8 cellular contexts compared by ENCODE assay signal in genomic region chr19:1105217-1105872, GRCh38. TPM values are rescaled to one million over a fixed set of nuclear protein-coding genes. Genes with fewer than 3 reads are reported as not detected.
A peak's percentile ranks its signal among the peaks of the same experiment; 100 is the strongest.
DNase-seq lines count a peak whose midpoint lies in the region; ATAC-seq and TF ChIP-seq lines count a peak whose summit lies in the region.

No MANE protein-coding gene starts in this region.

- BruUV-seq in Calu3 (replicated peaks; lab: Mats Ljungman, UMichigan) (no TSS peak), Panc1 (replicated peaks; lab: Mats Ljungman, UMichigan) (no TSS peak)

- no peak overlapping the region for H2AFZ ChIP-seq in osteoblast (ENCODE audit: low read length)

- CTCF ChIA-PET in Calu3 (lab: Charles Lee) (no interaction called here), Panc1 (lab: Charles Lee) (interaction anchor here (0.6 kb wide), 1 partner anchor 86 kb away, joined by 3 read pairs; no protein-coding TSS in a partner anchor)

- H3K27me3 Mint-ChIP-seq in Calu3 (ENCODE audit: unreplicated experiment) (no peaks in the 10 kb centered on the region), endodermal cell (ENCODE audit: insufficient read depth) (no peaks in the 10 kb centered on the region)

- H3K9ac ChIP-seq in endodermal cell (ENCODE audit: extremely low read depth, low read length, poor library complexity, severe bottlenecking), result peak overlapping the region; percentile 84

- POLR2A ChIA-PET in Panc1 (lab: Charles Lee), result interaction anchor here (0.6 kb wide), 1 partner anchor 90 kb away, joined by 3 read pairs; no protein-coding TSS in a partner anchor

- H3K79me2 ChIP-seq in osteoblast (ENCODE audit: insufficient read depth, low read length), result no peaks in the 10 kb centered on the region

- no peak for ATAC-seq in Panc1
- no peak for ATAC-seq in HG03432 (IDR thresholded peaks at IDR 0.05; ENCODE audit: unreplicated experiment)

- H3K27me3 ChIP-seq in Panc1 (ENCODE audit: control insufficient read depth, insufficient read depth, low read length) (no peaks in the 10 kb centered on the region), endodermal cell (ENCODE audit: control insufficient read depth, insufficient read depth, low read length, poor library complexity, severe bottlenecking) (no peaks in the 10 kb centered on the region), osteoblast (ENCODE audit: insufficient read depth, low read length) (no peaks in the 10 kb centered on the region)

- in situ Hi-C loops in Panc1 (cut with HindIII; ENCODE audit: low pct_unique_long_range_greater_than_20kb, low sequenced_read_pairs), result no loop called here

- H3K4me2 ChIP-seq in osteoblast (ENCODE audit: insufficient read depth, low read length), result peak overlapping the region; percentile 83

- DNase-seq in Calu3, result no peak
- no peak for DNase-seq in Panc1 (ENCODE audit: low read depth, low spot score)
- DNase-seq in endodermal cell, result no peak
- DNase-seq in osteoblast (ENCODE audit: insufficient read length, low spot score, missing footprints), result no peak
- DNase-seq in HCEC 1CT, result no peak
- DNase-seq in RPMI8226, result no peak
- DNase-seq in NCI-H1092 treated with DMSO at 0.1 percent for 48 hours (lab: John Stamatoyannopoulos, UW), result no peak

- peak overlapping the region; percentile 50 for H3K4me3 Mint-ChIP-seq in Calu3 (ENCODE audit: low read depth, unreplicated experiment)
- peak overlapping the region; percentile 71 for H3K4me3 Mint-ChIP-seq in endodermal cell

- H3K27ac ChIP-seq in Panc1 (ENCODE audit: low read length), result peak overlapping the region; percentile 83
- peak overlapping the region; percentile 94 for H3K27ac ChIP-seq in endodermal cell (ENCODE audit: low read depth, low read length)
- H3K27ac ChIP-seq in osteoblast (ENCODE audit: low read depth, low read length), result peak overlapping the region; percentile 66

- H3K9me3 ChIP-seq in Panc1 (ENCODE audit: control insufficient read depth, insufficient read depth, low read depth, low read length), result no peaks in the 10 kb centered on the region
- H3K9me3 ChIP-seq in endodermal cell (ENCODE audit: control insufficient read depth, low read length), result no peaks in the 10 kb centered on the region
- H3K9me3 ChIP-seq in osteoblast (ENCODE audit: low read depth, low read length), result no peaks in the 10 kb centered on the region

- 55 to 57% methylated on average over 43 to 48 of the region's 49 CpGs for WGBS in endodermal cell (ENCODE audit: insufficient coverage in 1 of 2, insufficient read length in 1 of 2), 2 experiments

- peak overlapping the region; percentile 58 to 62 for H3K4me3 ChIP-seq in Panc1 (ENCODE audit: low read depth in 2 of 2, low read length in 2 of 2)
- H3K4me3 ChIP-seq in endodermal cell (ENCODE audit: low read length), result peak overlapping the region; percentile 83
- peak overlapping the region; percentile 80 for H3K4me3 ChIP-seq in osteoblast (ENCODE audit: insufficient read depth, low read length)

- intact Hi-C loops in Calu3 (cut with micrococcal nuclease; ENCODE audit: unreplicated experiment) (no loop called here), Panc1 (cut with micrococcal nuclease; ENCODE audit: unreplicated experiment) (no loop called here)

- H3K27ac Mint-ChIP-seq in Calu3 (ENCODE audit: unreplicated experiment), result no peak overlapping the region
- peak overlapping the region; percentile 78 for H3K27ac Mint-ChIP-seq in endodermal cell

- no peaks in the 10 kb centered on the region for H3K9me3 Mint-ChIP-seq in Calu3 (ENCODE audit: low read depth, unreplicated experiment)
- H3K9me3 Mint-ChIP-seq in endodermal cell, result no peaks in the 10 kb centered on the region

- H3K4me1 ChIP-seq in Panc1 (ENCODE audit: control insufficient read depth, insufficient read depth, low read length) (peaks cover 36% of the 10 kb centered on the region), endodermal cell (ENCODE audit: control insufficient read depth, insufficient read depth, low read length) (peaks cover 5% of the 10 kb centered on the region), osteoblast (ENCODE audit: insufficient read depth, low read length) (peaks cover 30% of the 10 kb centered on the region)

- TF ChIP-seq CTCF in Calu3 (IDR thresholded peaks at IDR 0.05; ENCODE audit: unreplicated experiment) (no peak), Panc1 (IDR thresholded peaks at IDR 0.05) (no peak), endodermal cell (conservative IDR thresholded peaks at IDR 0.05) (no peak), osteoblast (IDR thresholded peaks at IDR 0.05; ENCODE audit: extremely low read depth, low read depth, low read length) (no peak)

- H4K20me1 ChIP-seq in osteoblast (ENCODE audit: insufficient read depth, low read length), result peaks cover 32% of the 10 kb centered on the region

- H3K36me3 ChIP-seq in Panc1 (ENCODE audit: control insufficient read depth, insufficient read depth, low read length) (no peaks in the 10 kb centered on the region; the same call in 1 of the 2 replicates), endodermal cell (ENCODE audit: control insufficient read depth, insufficient read depth, low read length) (peaks cover 21% of the 10 kb centered on the region), osteoblast (ENCODE audit: insufficient read depth, low read length) (peaks cover 31% of the 10 kb centered on the region)

- H3K36me3 Mint-ChIP-seq in Calu3 (ENCODE audit: insufficient read depth, unreplicated experiment), result peaks cover 60% of the 10 kb centered on the region
- peaks cover 7% of the 10 kb centered on the region for H3K36me3 Mint-ChIP-seq in endodermal cell (ENCODE audit: low read depth)

- H3K4me1 Mint-ChIP-seq in Calu3 (ENCODE audit: low read depth, unreplicated experiment) (no peaks in the 10 kb centered on the region), endodermal cell (peaks cover 7% of the 10 kb centered on the region)

RNA-seq across cellular contexts. Expression of gene GPX4, which starts 1.6 kb away (rescaled TPM):
- 246 and 251 TPM in 2 replicates for total RNA-seq in Calu3 (2022)
- total RNA-seq in Panc1 (2021; ENCODE audit: unreplicated experiment), result 577 TPM
- polyA plus RNA-seq in Panc1 (2012; ENCODE audit: insufficient read length), result 1,363 TPM
- 100 to 1,000 TPM; 331 to 449 TPM for total RNA-seq in endodermal cell
- polyA plus RNA-seq in endodermal cell (2013, experiment 1 of 2), result 418 TPM
- polyA plus RNA-seq in endodermal cell (2013, experiment 2 of 2), result 416 TPM
- 515 TPM in 2 replicates for total RNA-seq in osteoblast

RNA-seq across cellular contexts. Expression of gene POLR2E, which starts 10.2 kb away (rescaled TPM):
- total RNA-seq in Calu3 (2022), result 141 and 144 TPM in 2 replicates
- total RNA-seq in Panc1 (2021; ENCODE audit: unreplicated experiment), result 279 TPM
- 538 TPM for polyA plus RNA-seq in Panc1 (2012; ENCODE audit: insufficient read length)
- total RNA-seq in endodermal cell, result 100 to 1,000 TPM; 225 to 254 TPM
- 192 TPM for polyA plus RNA-seq in endodermal cell (2013, experiment 1 of 2)
- 174 TPM for polyA plus RNA-seq in endodermal cell (2013, experiment 2 of 2)
- 70.2 and 74.0 TPM in 2 replicates for total RNA-seq in osteoblast

RNA-seq across cellular contexts. Expression of gene ARHGAP45, which starts 38.4 kb away (rescaled TPM):
- total RNA-seq in Calu3 (2022), result 10.4 and 12.0 TPM in 2 replicates
- 27.8 TPM for total RNA-seq in Panc1 (2021; ENCODE audit: unreplicated experiment)
- polyA plus RNA-seq in Panc1 (2012; ENCODE audit: insufficient read length), result 34.5 TPM
- total RNA-seq in endodermal cell, result 10 to 100 TPM; 14.8 to 17.1 TPM
- polyA plus RNA-seq in endodermal cell (2013, experiment 1 of 2), result 5.9 TPM
- polyA plus RNA-seq in endodermal cell (2013, experiment 2 of 2), result 4.8 TPM
- 0.59 and 0.72 TPM in 2 replicates for total RNA-seq in osteoblast
